Comparison of ENCODE assay signal across 8 cellular contexts in genomic region chr1:153510984-153511410, GRCh38. TPM values are rescaled to one million over a fixed set of nuclear protein-coding genes. Genes with fewer than 3 reads are reported as not detected.
A peak's percentile ranks its signal among the peaks of the same experiment; 100 is the strongest.
DNase-seq lines count a peak whose midpoint lies in the region; ATAC-seq, FAIRE-seq and TF ChIP-seq lines count a peak whose summit lies in the region.

No MANE protein-coding gene starts in this region.

- peaks cover 8% of the 10 kb centered on the region for H3K4me1 Mint-ChIP-seq in activated naive CD4-positive, alpha-beta T cell treated with anti-CD3 and anti-CD28 coated beads for 36 hours (ENCODE audit: low read depth)
- H3K4me1 Mint-ChIP-seq in progenitor cell of endocrine pancreas (ENCODE audit: low read depth): peaks cover 12% of the 10 kb centered on the region

- TF ChIP-seq CTCF in GM10248 (IDR thresholded peaks at IDR 0.05; ENCODE audit: control extremely low read depth, extremely low read depth, low read depth, missing control alignments) (peak; percentile 92), progenitor cell of endocrine pancreas (IDR thresholded peaks at IDR 0.05; ENCODE audit: unreplicated experiment) (peak; percentile 96)

- POLR2A ChIA-PET in GM10248 (lab: Yijun Ruan, JAX): no interaction called here

- CTCF ChIA-PET in GM10248 (lab: Yijun Ruan, JAX): interaction anchor here (0.7 to 7.0 kb wide), 39 partner anchors 9 to 1032 kb away, joined by 3 to 109 read pairs (median 5); partner anchors contain the start of genes JTB, RAB13, S100A1 and S100A13
- CTCF ChIA-PET in activated naive CD4-positive, alpha-beta T cell treated with anti-CD3 and anti-CD28 coated beads for 36 hours (lab: Charles Lee): interaction anchor here (0.6 to 7.2 kb wide), 49 partner anchors 9 to 1337 kb away, joined by 3 to 153 read pairs (median 4); partner anchors contain the start of genes CHTOP, ILF2, JTB and RAB13

- no peak for FAIRE-seq in urothelium cell line (lab: Jason Lieb, UNC)

- peak; percentile 89 for DNase-seq in GM10248 (ENCODE audit: extremely low spot score)
- DNase-seq in MV-4-11 (lab: John Stamatoyannopoulos, UW): peak; percentile 65
- DNase-seq in activated naive CD4-positive, alpha-beta T cell treated with anti-CD3 and anti-CD28 coated beads for 36 hours: peak; percentile 90
- DNase-seq in glomerular visceral epithelial cell (ENCODE audit: extremely low spot score): peak; percentile 81
- DNase-seq in progenitor cell of endocrine pancreas (ENCODE audit: low spot score, unreplicated experiment): peak; percentile 85
- DNase-seq in urothelium cell line (ENCODE audit: low spot score): peak; percentile 87

- no peaks in the 10 kb centered on the region for H3K36me3 Mint-ChIP-seq in activated naive CD4-positive, alpha-beta T cell treated with anti-CD3 and anti-CD28 coated beads for 36 hours (ENCODE audit: low read depth)
- H3K36me3 Mint-ChIP-seq in progenitor cell of endocrine pancreas (ENCODE audit: insufficient read depth): no peaks in the 10 kb centered on the region

- no peaks in the 10 kb centered on the region for H3K27me3 Mint-ChIP-seq in activated naive CD4-positive, alpha-beta T cell treated with anti-CD3 and anti-CD28 coated beads for 36 hours (ENCODE audit: low read depth)
- H3K27me3 Mint-ChIP-seq in progenitor cell of endocrine pancreas: peaks cover 3% of the 10 kb centered on the region

- H3K27ac Mint-ChIP-seq in activated naive CD4-positive, alpha-beta T cell treated with anti-CD3 and anti-CD28 coated beads for 36 hours: peak overlapping the region; percentile 36
- H3K27ac Mint-ChIP-seq in progenitor cell of endocrine pancreas: no peak overlapping the region

- H3K9me3 Mint-ChIP-seq in activated naive CD4-positive, alpha-beta T cell treated with anti-CD3 and anti-CD28 coated beads for 36 hours: no peaks in the 10 kb centered on the region
- H3K9me3 Mint-ChIP-seq in progenitor cell of endocrine pancreas (ENCODE audit: low read depth): no peaks in the 10 kb centered on the region

- intact Hi-C loops in activated naive CD4-positive, alpha-beta T cell treated with anti-CD3 and anti-CD28 coated beads for 36 hours (cut with micrococcal nuclease): loop anchor here (1.0 to 2.0 kb wide), 8 partner anchors 21 to 475 kb away; partner anchors contain the start of genes CHTOP, DENND4B, ILF2 and RAB13

- peak; percentile 83 for ATAC-seq in SK-N-SH treated with all-trans-retinoic acid at 6 μM for 48 hours
- ATAC-seq in HG03280 (IDR thresholded peaks at IDR 0.05; ENCODE audit: unreplicated experiment): no peak

- H3K4me3 Mint-ChIP-seq in activated naive CD4-positive, alpha-beta T cell treated with anti-CD3 and anti-CD28 coated beads for 36 hours: no peak overlapping the region
- H3K4me3 Mint-ChIP-seq in progenitor cell of endocrine pancreas (ENCODE audit: low read depth): no peak overlapping the region

TF ChIP-seq in SK-N-SH treated with all-trans-retinoic acid at 6 μM for 48 hours, 23 proteins besides CTCF, POLR2A, EP300 and RAD21:
- TF ChIP-seq PPARA (CRISPR knock-in tag; IDR thresholded peaks at IDR 0.05; ENCODE audit: borderline replicate concordance) (no peak), POU6F1 (CRISPR knock-in tag; IDR thresholded peaks at IDR 0.05; ENCODE audit: borderline replicate concordance, low read depth) (no peak), GLIS3 (CRISPR knock-in tag; IDR thresholded peaks at IDR 0.05) (no peak), BACH2 (CRISPR knock-in tag; IDR thresholded peaks at IDR 0.05; ENCODE audit: borderline replicate concordance) (no peak), ZNF70 (CRISPR knock-in tag; IDR thresholded peaks at IDR 0.05) (no peak), SNAI2 (CRISPR knock-in tag; IDR thresholded peaks at IDR 0.05) (no peak), ISL1 (CRISPR knock-in tag; IDR thresholded peaks at IDR 0.05) (no peak), TSHZ2 (CRISPR knock-in tag; IDR thresholded peaks at IDR 0.05) (no peak), ESRRG (CRISPR knock-in tag; IDR thresholded peaks at IDR 0.05) (no peak), ZC3H10 (CRISPR knock-in tag; IDR thresholded peaks at IDR 0.05) (no peak), ARNTL (CRISPR knock-in tag; IDR thresholded peaks at IDR 0.05; ENCODE audit: borderline replicate concordance, low read depth) (no peak), OSR1 (CRISPR knock-in tag; IDR thresholded peaks at IDR 0.05) (no peak), ZNF565 (CRISPR knock-in tag; conservative IDR thresholded peaks at IDR 0.05; ENCODE audit: low read depth) (no peak), TCF4 (CRISPR knock-in tag; IDR thresholded peaks at IDR 0.05; ENCODE audit: borderline replicate concordance) (no peak), CSRNP3 (CRISPR knock-in tag; IDR thresholded peaks at IDR 0.05) (no peak), RARB (CRISPR knock-in tag; IDR thresholded peaks at IDR 0.05) (no peak)
TF ChIP-seq in SK-N-SH treated with all-trans-retinoic acid at 6 μM for 48 hours: peak in this region for 0.

RNA-seq across cellular contexts. Expression of gene S100A6, which starts 24.8 kb away (rescaled TPM):
- total RNA-seq in activated naive CD4-positive, alpha-beta T cell treated with anti-CD3 and anti-CD28 coated beads for 36 hours: 100 to 1,000 TPM; 200 to 204 TPM
- total RNA-seq in progenitor cell of endocrine pancreas: 12.5 and 14.8 TPM in 2 replicates

RNA-seq across cellular contexts. Expression of gene S100A5, which starts 29.7 kb away (rescaled TPM):
- under 1 TPM; 0.89 to 0.93 TPM for total RNA-seq in activated naive CD4-positive, alpha-beta T cell treated with anti-CD3 and anti-CD28 coated beads for 36 hours
- not detected in 2 replicates for total RNA-seq in progenitor cell of endocrine pancreas

RNA-seq across cellular contexts. Expression of gene S100A4, which starts 34.6 kb away (rescaled TPM):
- 10 to 100 TPM; 36.5 to 37.9 TPM for total RNA-seq in activated naive CD4-positive, alpha-beta T cell treated with anti-CD3 and anti-CD28 coated beads for 36 hours
- 7.6 and 11.1 TPM in 2 replicates for total RNA-seq in progenitor cell of endocrine pancreas

RNA-seq across cellular contexts. Expression of gene S100A3, which starts 38.1 kb away (rescaled TPM):
- not detected for total RNA-seq in activated naive CD4-positive, alpha-beta T cell treated with anti-CD3 and anti-CD28 coated beads for 36 hours
- 0.46 and 1.5 TPM in 2 replicates for total RNA-seq in progenitor cell of endocrine pancreas

RNA-seq across cellular contexts. Expression of gene S100A7, which starts 50.5 kb away (rescaled TPM):
- not detected for total RNA-seq in activated naive CD4-positive, alpha-beta T cell treated with anti-CD3 and anti-CD28 coated beads for 36 hours
- not detected in 2 replicates for total RNA-seq in progenitor cell of endocrine pancreas

Comparison
In these comparisons a context has a peak if more than half of its experiments do, and no peak if none do; other contexts are left out.
1. RNA of gene S100A6, which starts 24.8 kb away (total RNA-seq): 200 to 204 TPM in activated naive CD4-positive, alpha-beta T cell treated with anti-CD3 and anti-CD28 coated beads for 36 hours; 12.5 to 14.8 TPM in progenitor cell of endocrine pancreas; every median in the first group is over 10 times any median in the second.
2. Peak in every context shown above with its lines, with median percentiles within 50 percentile points of each other: DNase-seq.